18 cellular contexts compared by ENCODE assay signal in the genomic region with DNA sequence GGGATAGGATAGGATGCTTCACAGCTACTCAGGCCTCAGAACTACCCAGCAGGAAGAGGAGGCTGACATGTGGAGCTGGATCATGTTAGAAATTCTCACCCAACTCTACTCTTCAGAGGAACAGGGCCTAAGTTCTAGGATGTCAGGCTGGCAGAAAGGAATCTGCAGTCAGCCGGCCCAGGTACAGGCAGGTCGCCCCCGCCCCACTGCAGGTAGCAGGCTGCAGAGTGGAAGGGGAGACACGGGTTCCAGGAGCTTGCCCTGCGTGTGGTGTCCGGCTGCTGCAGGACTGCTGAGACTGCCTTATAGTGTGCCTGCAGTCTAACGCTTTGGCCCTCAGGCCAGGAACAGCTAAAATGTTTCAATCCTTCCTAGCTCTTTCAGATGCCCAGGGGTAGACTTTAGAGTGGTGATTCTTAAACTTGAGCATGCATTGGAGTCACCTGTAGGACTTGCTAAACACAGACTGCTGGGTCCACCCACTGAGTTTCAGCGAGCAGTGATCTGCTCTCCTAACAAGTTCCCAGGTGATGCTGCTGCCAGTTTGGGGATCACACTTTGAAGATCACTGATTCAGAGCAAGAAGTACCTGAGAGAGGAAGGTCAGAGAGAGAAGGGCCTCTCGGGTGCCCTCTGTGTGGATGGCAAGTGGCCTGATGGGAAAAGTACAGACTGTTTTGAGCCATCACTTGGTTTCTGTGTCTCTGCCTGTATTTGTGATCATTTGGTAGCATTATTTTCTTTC.
"Had no signal": no experiment of that assay in that cellular context is flagged by ENCODE, and none has a peak within 500 bp of the region (broad histone marks: within the 10 kb centered on the region; RNA-seq: fewer than 3 reads in every experiment).

No MANE protein-coding gene starts in this region.

- H3K4me3 ChIP-seq: colonic mucosa, spleen, suprapubic skin, tibial artery, upper lobe of left lung, uterus had no signal

- H3K27me3 ChIP-seq: colonic mucosa, foreskin keratinocyte, spleen, suprapubic skin, tibial artery, upper lobe of left lung, uterus had no signal

- H3K9me3 ChIP-seq: colonic mucosa, spleen, suprapubic skin, tibial artery, upper lobe of left lung, uterus had no signal

- H3K27ac ChIP-seq: colonic mucosa, foreskin keratinocyte, spleen, suprapubic skin, tibial artery, upper lobe of left lung, uterus had no signal

- DNase-seq: colonic mucosa; dermis blood vessel endothelial cell; erythroblast; foreskin keratinocyte; left colon; left ventricle myocardium superior; naive thymus-derived CD4-positive, alpha-beta T cell; posterior cingulate gyrus; spleen; stimulated activated CD4-positive, alpha-beta T cell treated with anti-CD3 and anti-CD28 coated beads, Interleukin-15, amount 100 ng/mL, for 24 hours; stimulated activated CD4-positive, alpha-beta T cell treated with anti-CD3 and anti-CD28 coated beads, Interleukin-1b, Interleukin-23, amount 100 ng/mL, for 48 hours; stimulated activated CD4-positive, alpha-beta T cell treated with anti-CD3 and anti-CD28 coated beads, Interleukin-4, amount 100 ng/mL, for 24 hours; stimulated activated naive CD4-positive, alpha-beta T cell treated with Interleukin-2 at 50 U/mL for 16 hours; tibial artery; uterus had no signal

- H3K36me3 Mint-ChIP-seq: naive thymus-derived CD4-positive, alpha-beta T cell had no signal

- H3K4me3 Mint-ChIP-seq: naive thymus-derived CD4-positive, alpha-beta T cell had no signal

- ATAC-seq: foreskin keratinocyte; left colon; left ventricle myocardium superior; naive thymus-derived CD4-positive, alpha-beta T cell; sciatic nerve had no signal

- H3K36me3 ChIP-seq: colonic mucosa, spleen, suprapubic skin, tibial artery, upper lobe of left lung, uterus had no signal

- H3K4me1 ChIP-seq: uterus had no signal
